In genomic region chr3:139518296-139518695, GRCh38 we compare ENCODE assay signal across 35 cellular contexts. TPM values are rescaled to one million over a fixed set of nuclear protein-coding genes. Genes with fewer than 3 reads are reported as not detected.
"Had no signal": no experiment of that assay in that cellular context is flagged by ENCODE, and none has a peak within 500 bp of the region (broad histone marks: within the 10 kb centered on the region; RNA-seq: fewer than 3 reads in every experiment).

No MANE protein-coding gene starts in this region.

- H3K9me3 ChIP-seq: esophagus squamous epithelium, gastroesophageal sphincter had no signal

- ATAC-seq: activated CD4-positive, alpha-beta T cell treated with anti-CD3 and anti-CD28 coated beads for 36 hours; activated CD8-positive, alpha-beta T cell treated with anti-CD3 and anti-CD28 coated beads for 36 hours; activated T-cell treated with anti-CD3 and anti-CD28 coated beads, Interleukin-2, amount 50 U/mL, for 4 hours; activated T-helper 17 cell treated with anti-CD3 and anti-CD28 coated beads, Interleukin-2, amount 50 U/mL, for 72 hours; gastroesophageal sphincter had no signal

- H3K27ac ChIP-seq: brain microvascular endothelial cell, esophagus squamous epithelium, gastroesophageal sphincter had no signal

- DNase-seq: activated CD4-positive, alpha-beta T cell treated with anti-CD3 and anti-CD28 coated beads for 36 hours; activated CD4-positive, alpha-beta T cell treated with anti-CD3 and anti-CD28 coated beads, Interleukin-2, amount 50 U/mL, for 1 hour; activated CD4-positive, alpha-beta T cell treated with anti-CD3 and anti-CD28 coated beads, Interleukin-2, amount 50 U/mL, for 48 hours; activated CD4-positive, CD25-positive, alpha-beta regulatory T cell; activated CD4-positive, CD25-positive, alpha-beta regulatory T cell treated with anti-CD3 and anti-CD28 coated beads, Interleukin-2, amount 50 U/mL, for 72 hours; activated CD8-positive, alpha-beta memory T cell treated with anti-CD3 and anti-CD28 coated beads for 24 hours; activated CD8-positive, alpha-beta T cell treated with anti-CD3 and anti-CD28 coated beads for 36 hours; activated effector memory CD4-positive, alpha-beta T cell treated with Interleukin-2 at 50 U/mL for 16 hours; activated gamma-delta T cell treated with Interleukin-2 at 50 U/mL for 16 hours; activated naive CD4-positive, alpha-beta T cell treated with anti-CD3 and anti-CD28 coated beads, Interleukin-2, amount 50 U/mL, for 16 hours; activated naive CD4-positive, alpha-beta T cell treated with Interleukin-2 at 50 U/mL for 16 hours; activated T-cell treated with anti-CD3 and anti-CD28 coated beads, Interleukin-2, amount 50 U/mL, for 4 hours; amniotic stem cell; anterior cingulate cortex; brain microvascular endothelial cell; cortex of kidney; effector memory CD4-positive, alpha-beta T cell; endodermal cell; erythroblast; esophagus squamous epithelium; foreskin melanocyte; T-helper 2 cell had no signal

- H3K27me3 ChIP-seq: brain microvascular endothelial cell, esophagus squamous epithelium, gastroesophageal sphincter had no signal

- H3K27ac Mint-ChIP-seq: activated CD4-positive, alpha-beta T cell treated with anti-CD3 and anti-CD28 coated beads for 36 hours; activated CD8-positive, alpha-beta T cell treated with anti-CD3 and anti-CD28 coated beads for 36 hours; activated naive CD8-positive, alpha-beta T cell; activated T-helper 17 cell treated with anti-CD3 and anti-CD28 coated beads, Interleukin-2, amount 50 U/mL, for 72 hours; endodermal cell had no signal

- H3K27me3 Mint-ChIP-seq: activated CD4-positive, alpha-beta T cell treated with anti-CD3 and anti-CD28 coated beads for 36 hours; activated CD8-positive, alpha-beta T cell treated with anti-CD3 and anti-CD28 coated beads for 36 hours had no signal

- H3K36me3 ChIP-seq: brain microvascular endothelial cell, esophagus squamous epithelium had no signal

- H3K4me3 ChIP-seq: esophagus squamous epithelium, gastroesophageal sphincter had no signal

- H3K4me1 ChIP-seq: gastroesophageal sphincter had no signal

- H3K9me3 Mint-ChIP-seq: activated CD8-positive, alpha-beta T cell treated with anti-CD3 and anti-CD28 coated beads for 36 hours; activated T-cell treated with anti-CD3 and anti-CD28 coated beads, Interleukin-2, amount 50 U/mL, for 4 hours; activated T-helper 17 cell treated with anti-CD3 and anti-CD28 coated beads, Interleukin-2, amount 50 U/mL, for 72 hours; central memory CD8-positive, alpha-beta T cell; endodermal cell had no signal

- H3K4me3 Mint-ChIP-seq: activated CD4-positive, alpha-beta T cell treated with anti-CD3 and anti-CD28 coated beads for 36 hours; activated CD8-positive, alpha-beta T cell treated with anti-CD3 and anti-CD28 coated beads for 36 hours; activated naive CD8-positive, alpha-beta T cell; activated T-cell treated with anti-CD3 and anti-CD28 coated beads, Interleukin-2, amount 50 U/mL, for 4 hours; activated T-helper 17 cell treated with anti-CD3 and anti-CD28 coated beads, Interleukin-2, amount 50 U/mL, for 72 hours; central memory CD8-positive, alpha-beta T cell; endodermal cell had no signal

- H3K36me3 Mint-ChIP-seq: activated naive CD8-positive, alpha-beta T cell had no signal

- H3K4me1 Mint-ChIP-seq: activated CD4-positive, alpha-beta T cell treated with anti-CD3 and anti-CD28 coated beads for 36 hours; activated T-helper 17 cell treated with anti-CD3 and anti-CD28 coated beads, Interleukin-2, amount 50 U/mL, for 72 hours; central memory CD8-positive, alpha-beta T cell had no signal

RNA-seq across cellular contexts. Expression of gene RBP1, which starts 21.2 kb away (rescaled TPM):
- total RNA-seq: activated CD4-positive, alpha-beta T cell treated with anti-CD3 and anti-CD28 coated beads for 36 hours; activated CD8-positive, alpha-beta T cell treated with anti-CD3 and anti-CD28 coated beads for 36 hours; activated T-helper 17 cell treated with anti-CD3 and anti-CD28 coated beads, Interleukin-2, amount 50 U/mL, for 72 hours; T-helper 1 cell treated with Interleukin-12 subunit alpha and Interleukin-12 subunit beta and Interleukin-4 antibody, amounts not matched to agents 30 ng/mL and 1 ng/mL, for 36 hours had no signal

RNA-seq across cellular contexts. Expression of gene RBP2, which starts 42.0 kb away (rescaled TPM):
- total RNA-seq: activated CD4-positive, alpha-beta T cell treated with anti-CD3 and anti-CD28 coated beads for 36 hours; activated CD8-positive, alpha-beta T cell treated with anti-CD3 and anti-CD28 coated beads for 36 hours; activated T-cell treated with anti-CD3 and anti-CD28 coated beads, Interleukin-2, amount 50 U/mL, for 4 hours; activated T-helper 17 cell treated with anti-CD3 and anti-CD28 coated beads, Interleukin-2, amount 50 U/mL, for 72 hours; astrocyte; bronchial epithelial cell; cardiac septum; cerebellum; dermis microvascular lymphatic vessel endothelial cell; endodermal cell; esophagus squamous epithelium; fibroblast of lung; fibroblast of villous mesenchyme; gastroesophageal sphincter; glomerular endothelial cell; T-helper 1 cell treated with Interleukin-12 subunit alpha and Interleukin-12 subunit beta and Interleukin-4 antibody, amounts not matched to agents 30 ng/mL and 1 ng/mL, for 36 hours had no signal
